In the genomic region with DNA sequence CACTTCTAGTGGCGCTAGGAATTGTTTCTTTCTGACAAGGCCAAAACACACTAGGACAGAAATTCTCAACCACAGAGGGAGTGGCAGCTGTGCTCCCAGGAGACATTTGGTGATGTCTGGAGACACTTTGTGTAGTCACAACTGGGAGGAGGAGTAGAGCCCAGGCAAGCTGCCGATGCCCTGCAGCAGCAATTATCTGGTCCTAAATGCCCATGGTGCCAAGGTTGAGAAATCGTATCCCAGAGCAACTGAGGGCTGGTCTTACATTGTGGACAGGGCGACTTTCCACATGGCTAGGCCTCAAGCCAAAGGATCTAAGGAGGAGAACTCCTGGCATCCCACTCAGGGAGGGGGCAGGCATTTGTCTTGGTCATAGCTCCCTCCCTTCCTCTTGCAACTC, we compare ENCODE assay signal across 20 cellular contexts.
"Had no signal": no experiment of that assay in that cellular context is flagged by ENCODE, and none has a peak within 500 bp of the region (broad histone marks: within the 10 kb centered on the region; RNA-seq: fewer than 3 reads in every experiment).

No MANE protein-coding gene starts in this region.

- H3K9me3 Mint-ChIP-seq: natural killer cell had no signal

- H3K4me3 Mint-ChIP-seq: natural killer cell had no signal

- ATAC-seq: activated CD4-positive, CD25-positive, alpha-beta regulatory T cell treated with anti-CD3 and anti-CD28 coated beads, Interleukin-2, amount 50 U/mL, for 24 hours; natural killer cell had no signal

- H3K27ac Mint-ChIP-seq: natural killer cell had no signal

- H3K36me3 ChIP-seq: adrenal gland, breast epithelium, thyroid gland had no signal

- H3K9me3 ChIP-seq: adrenal gland, breast epithelium, thyroid gland had no signal

- H3K4me2 ChIP-seq: hepatocyte had no signal

- H3K36me3 Mint-ChIP-seq: natural killer cell had no signal

- H3K4me3 ChIP-seq: adrenal gland, breast epithelium, hepatocyte, thyroid gland had no signal

- H2AFZ ChIP-seq: hepatocyte had no signal

- H3K27ac ChIP-seq: adrenal gland, breast epithelium, hepatocyte, thyroid gland had no signal

- H3K4me1 Mint-ChIP-seq: natural killer cell had no signal

- H3K27me3 ChIP-seq: adrenal gland, breast epithelium, hepatocyte, thyroid gland had no signal

- DNase-seq: activated CD4-positive, alpha-beta T cell treated with anti-CD3 and anti-CD28 coated beads, Interleukin-2, amount 50 U/mL, for 1 hour; activated CD8-positive, alpha-beta memory T cell treated with anti-CD3 and anti-CD28 coated beads for 24 hours; activated CD8-positive, alpha-beta memory T cell treated with anti-CD3 and anti-CD28 coated beads, Interleukin-2, amount 50 U/mL, for 48 hours; activated naive CD4-positive, alpha-beta T cell treated with anti-CD3 and anti-CD28 coated beads, Interleukin-2, amount 50 U/mL, for 16 hours; activated T-cell treated with anti-CD3 and anti-CD28 coated beads, Interleukin-2, amount 50 U/mL, for 48 hours; cerebellar nuclear complex; effector CD4-positive, alpha-beta T cell; mesenchymal stem cell; natural killer cell; retina; stimulated activated CD4-positive, alpha-beta T cell treated with anti-CD3 and anti-CD28 coated beads, Interleukin-2, amount 100 ng/mL, for 24 hours; stimulated activated naive CD4-positive, alpha-beta T cell treated with Interleukin-2 at 50 U/mL for 16 hours; T-helper 1 cell; thyroid gland had no signal

- H3K4me1 ChIP-seq: breast epithelium, thyroid gland had no signal

- FAIRE-seq: astrocyte, urothelium cell line had no signal

- H3K79me2 ChIP-seq: hepatocyte had no signal
